ENCODE assay signal across 8 cellular contexts in the genomic region with DNA sequence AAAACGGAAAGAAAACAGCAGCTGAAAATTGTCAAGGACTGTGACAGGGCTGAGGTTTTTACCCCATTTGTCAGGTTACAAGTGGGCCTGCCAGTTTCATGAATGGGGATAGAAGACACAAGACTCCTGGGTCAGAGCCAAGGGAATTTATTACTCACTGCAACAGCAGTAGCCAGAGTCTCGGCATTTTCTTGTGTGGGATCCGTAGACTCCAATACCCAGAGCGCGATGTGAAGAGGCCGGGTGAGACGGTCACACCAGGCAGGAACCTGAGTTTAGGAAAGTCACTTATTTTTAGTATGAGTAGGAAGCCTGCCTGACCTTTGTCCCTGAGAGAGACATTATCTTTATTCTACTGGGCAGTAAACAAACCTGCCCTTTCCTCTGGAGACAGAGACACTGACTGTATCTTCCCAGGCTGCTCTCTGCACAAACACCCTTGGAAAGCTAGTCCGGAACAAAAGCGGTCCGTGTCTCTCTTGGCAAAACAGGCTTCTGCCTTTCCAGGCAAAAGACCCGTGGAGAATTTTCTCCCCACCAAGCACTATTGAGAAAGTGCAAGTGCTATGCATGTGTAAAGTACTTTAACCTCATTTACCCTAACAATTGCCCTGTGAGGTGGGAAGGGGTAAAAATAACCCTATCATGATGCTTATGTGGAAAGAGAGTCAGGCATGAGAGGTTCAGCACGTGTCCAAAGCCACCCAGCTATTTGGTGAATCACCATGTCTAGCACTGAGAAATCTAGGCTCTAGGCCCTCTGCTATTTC. TPM values are rescaled to one million over a fixed set of nuclear protein-coding genes. Genes with fewer than 3 reads are reported as not detected.
DNase-seq lines count a peak whose midpoint lies in the region; ATAC-seq and TF ChIP-seq lines count a peak whose summit lies in the region.
"Had no signal": no experiment of that assay in that cellular context is flagged by ENCODE, and none has a peak within 500 bp of the region (broad histone marks: within the 10 kb centered on the region; RNA-seq: fewer than 3 reads in every experiment).

No MANE protein-coding gene starts in this region.

- peak overlapping the region; percentile 85 for H3K9ac ChIP-seq in mesenchymal stem cell (ENCODE audit: low read length)

- no peak overlapping the region for H3K27ac Mint-ChIP-seq in activated naive CD4-positive, alpha-beta T cell treated with anti-CD3 and anti-CD28 coated beads for 36 hours

- peak overlapping the region; percentile 44 to 68 for H2BK12ac ChIP-seq in mesenchymal stem cell (ENCODE audit: low read length in 2 of 2)

- H3K27ac ChIP-seq in mesenchymal stem cell (ENCODE audit: low read length, poor library complexity, severe bottlenecking) (no peak overlapping the region), upper lobe of right lung (peak overlapping the region; percentile 58)

- no peaks in the 10 kb centered on the region for H3K9me3 ChIP-seq in mesenchymal stem cell (ENCODE audit: control insufficient read depth, low read length)
- H3K9me3 ChIP-seq in upper lobe of right lung = no peaks in the 10 kb centered on the region

- no peaks in the 10 kb centered on the region for H3K4me1 ChIP-seq in mesenchymal stem cell (ENCODE audit: control insufficient read depth, insufficient read depth, low read depth, low read length)
- H3K4me1 ChIP-seq in upper lobe of right lung = peaks cover 23% of the 10 kb centered on the region

- H4K91ac ChIP-seq in mesenchymal stem cell (ENCODE audit: low read length) = peak overlapping the region; percentile 64

- CTCF ChIA-PET in activated naive CD4-positive, alpha-beta T cell treated with anti-CD3 and anti-CD28 coated beads for 36 hours (lab: Charles Lee) = interaction anchor here (0.6 to 2.6 kb wide), 10 partner anchors 10 to 1115 kb away, joined by 3 to 7 read pairs (median 3); no protein-coding TSS in a partner anchor

- no peaks in the 10 kb centered on the region for H3K36me3 ChIP-seq in mesenchymal stem cell (ENCODE audit: control insufficient read depth in 1 of 2, insufficient read depth in 2 of 2, low read depth in 1 of 2, low read length in 2 of 2)
- no peaks in the 10 kb centered on the region for H3K36me3 ChIP-seq in upper lobe of right lung

- TF ChIP-seq CTCF in epithelial cell of esophagus (IDR thresholded peaks at IDR 0.05; ENCODE audit: insufficient read depth, low read depth, low read length, missing control alignments) (no peak), upper lobe of right lung (IDR thresholded peaks at IDR 0.05) (no peak)

- peaks cover 6% of the 10 kb centered on the region for H3K4me1 Mint-ChIP-seq in activated naive CD4-positive, alpha-beta T cell treated with anti-CD3 and anti-CD28 coated beads for 36 hours (ENCODE audit: low read depth)

- no peak overlapping the region for H3K4me3 Mint-ChIP-seq in activated naive CD4-positive, alpha-beta T cell treated with anti-CD3 and anti-CD28 coated beads for 36 hours

- peak overlapping the region; percentile 45 for H4K8ac ChIP-seq in mesenchymal stem cell (ENCODE audit: low read length)

- ATAC-seq in upper lobe of right lung = no peak
- ATAC-seq in HG03097 (IDR thresholded peaks at IDR 0.05; ENCODE audit: low FRiP score, unreplicated experiment) = no peak

- peak overlapping the region; percentile 56 to 86 for H3K18ac ChIP-seq in mesenchymal stem cell (ENCODE audit: low read depth in 1 of 2, low read length in 2 of 2)

- no peak overlapping the region for H3K23ac ChIP-seq in mesenchymal stem cell (ENCODE audit: low read length in 2 of 2)

- H3K9me3 Mint-ChIP-seq in activated naive CD4-positive, alpha-beta T cell treated with anti-CD3 and anti-CD28 coated beads for 36 hours = no peaks in the 10 kb centered on the region

- 31% methylated on average over 11 of the region's 12 CpGs for WGBS in mesenchymal stem cell

- DNase-seq in LoVo (ENCODE audit: low spot score) = peak; percentile 35
- DNase-seq in epithelial cell of esophagus (ENCODE audit: low read depth) = peak; percentile 34
- DNase-seq in mesenchymal stem cell = peak; percentile 98
- no peak for DNase-seq in upper lobe of right lung
- no peak for DNase-seq in activated naive CD4-positive, alpha-beta T cell treated with anti-CD3 and anti-CD28 coated beads for 36 hours
- DNase-seq in NCI-H128 (lab: John Stamatoyannopoulos, UW; ENCODE audit: unreplicated experiment) = no peak
- DNase-seq: stimulated activated CD4-positive, alpha-beta T cell treated with anti-CD3 and anti-CD28 coated beads, Interleukin-4, amount 100 ng/mL, for 1 hour had no signal

- H2BK15ac ChIP-seq in mesenchymal stem cell (ENCODE audit: low read depth, poor library complexity, severe bottlenecking) = no peak overlapping the region

- intact Hi-C loops in upper lobe of right lung (cut with DNase I) = loop anchor here (10.0 kb wide), 1 partner anchor 234 kb away; no protein-coding TSS in a partner anchor
- intact Hi-C loops in activated naive CD4-positive, alpha-beta T cell treated with anti-CD3 and anti-CD28 coated beads for 36 hours (cut with micrococcal nuclease) = no loop called here

- peak overlapping the region; percentile 56 for H2AK5ac ChIP-seq in mesenchymal stem cell (ENCODE audit: low read length, severe bottlenecking)

- H3K4ac ChIP-seq in mesenchymal stem cell (ENCODE audit: low read depth in 1 of 2, low read length in 2 of 2) = peak overlapping the region; percentile 0 to 62

- no peaks in the 10 kb centered on the region for H3K36me3 Mint-ChIP-seq in activated naive CD4-positive, alpha-beta T cell treated with anti-CD3 and anti-CD28 coated beads for 36 hours (ENCODE audit: low read depth)

- H3K4me2 ChIP-seq in mesenchymal stem cell (ENCODE audit: low read length, poor library complexity, severe bottlenecking) = no peak overlapping the region

- no peak overlapping the region for H3K14ac ChIP-seq in mesenchymal stem cell (ENCODE audit: low read length in 2 of 2)

- no peak overlapping the region for H3K4me3 ChIP-seq in epithelial cell of esophagus (ENCODE audit: low read length)
- H3K4me3 ChIP-seq in mesenchymal stem cell (ENCODE audit: insufficient read depth in 1 of 2, low read depth in 1 of 2, low read length in 2 of 2) = peak overlapping the region in 1 of 2 experiments; percentile 54
- no peak overlapping the region for H3K4me3 ChIP-seq in upper lobe of right lung

- no peaks in the 10 kb centered on the region for H3K79me1 ChIP-seq in mesenchymal stem cell (replicated peaks; ENCODE audit: low read length, poor library complexity, severe bottlenecking)

- H2BK120ac ChIP-seq in mesenchymal stem cell (ENCODE audit: low read depth, low read length) = peak overlapping the region; percentile 24

- H3K27me3 Mint-ChIP-seq in activated naive CD4-positive, alpha-beta T cell treated with anti-CD3 and anti-CD28 coated beads for 36 hours (ENCODE audit: low read depth) = peaks cover 46% of the 10 kb centered on the region

- H3K27me3 ChIP-seq in mesenchymal stem cell (ENCODE audit: control insufficient read depth in 1 of 2, insufficient read depth in 1 of 2, low read length in 2 of 2) (peaks cover 0 to 9% of the 10 kb centered on the region in 2 experiments), upper lobe of right lung (no peaks in the 10 kb centered on the region)

- no peak overlapping the region for H2BK5ac ChIP-seq in mesenchymal stem cell (ENCODE audit: low read depth, low read length, poor library complexity, severe bottlenecking)

- H2AFZ ChIP-seq in mesenchymal stem cell (ENCODE audit: low read depth, low read length) = no peak overlapping the region

RNA-seq across cellular contexts. Expression of a gene that starts 58.4 kb away (rescaled TPM):
- polyA plus RNA-seq in mesenchymal stem cell (2013, experiment 1 of 2) = 32.6 TPM
- polyA plus RNA-seq in mesenchymal stem cell (2013, experiment 2 of 2) = 33.3 TPM
- 67.6 TPM for total RNA-seq in upper lobe of right lung
- total RNA-seq in activated naive CD4-positive, alpha-beta T cell treated with anti-CD3 and anti-CD28 coated beads for 36 hours = under 1 TPM in 1 of 2 experiments, not detected in 1; 0.05 TPM

Comparison
In these comparisons a context has a peak if more than half of its experiments do, and no peak if none do; other contexts are left out.
1. DNase-seq: peak in LoVo (single experiment), epithelial cell of esophagus (single experiment) and mesenchymal stem cell (single experiment); none in upper lobe of right lung (single experiment), activated naive CD4-positive, alpha-beta T cell treated with anti-CD3 and anti-CD28 coated beads for 36 hours (single experiment) and NCI-H128 (single experiment).
2. RNA of a gene that starts 58.4 kb away (total RNA-seq): 67.6 TPM in upper lobe of right lung (single experiment); 0.05 TPM in activated naive CD4-positive, alpha-beta T cell treated with anti-CD3 and anti-CD28 coated beads for 36 hours; every median in the first group is over 10 times any median in the second.